Comparison of ENCODE assay signal across 2 cellular contexts in the genomic region with DNA sequence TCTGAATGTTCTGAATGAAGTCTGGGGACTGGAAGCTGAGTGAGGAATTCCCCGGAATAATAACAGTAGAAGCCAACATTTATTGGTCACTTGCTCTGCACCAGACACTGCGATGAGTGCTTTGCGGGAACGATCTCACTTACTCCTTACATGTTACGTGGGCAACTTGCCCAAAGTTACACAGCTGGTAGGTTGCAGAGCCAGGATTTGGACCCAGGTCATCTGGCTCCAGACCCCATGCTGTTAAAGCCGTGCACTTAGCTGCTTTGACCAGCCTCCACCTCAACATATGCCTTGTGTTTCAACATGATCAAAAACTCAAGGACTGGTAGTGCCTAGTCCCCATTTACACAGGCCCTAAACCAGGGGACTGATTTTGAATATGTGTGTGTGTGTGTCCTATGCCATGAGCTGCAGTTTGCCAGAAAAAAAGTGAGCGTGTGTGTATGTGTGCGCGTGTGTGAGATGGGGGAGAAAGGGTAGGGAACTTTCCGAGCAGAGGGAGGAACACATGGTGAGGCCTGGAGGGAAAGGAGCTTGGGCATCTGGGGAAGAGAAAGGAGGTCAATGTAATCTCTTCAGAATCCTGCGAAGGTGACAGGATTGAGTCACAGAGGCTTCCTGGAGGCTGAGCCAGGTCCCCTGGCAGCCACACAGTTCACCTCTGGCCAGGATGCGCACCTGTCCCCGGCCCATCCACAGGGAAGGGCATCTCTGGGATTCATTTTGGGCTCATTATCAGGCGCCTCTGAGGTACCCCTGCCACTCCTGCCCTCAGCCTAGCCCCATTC.
TF ChIP-seq lines count a peak whose summit lies in the region.

No MANE protein-coding gene starts in this region.

TF ChIP-seq in HEK293, 187 proteins besides CTCF, POLR2A, EP300 and RAD21 (continued from another document):
- TF ChIP-seq ZNF10 (tag by site-specific recombination; IDR thresholded peaks at IDR 0.05), result no peak
- TF ChIP-seq, protein P1, sequence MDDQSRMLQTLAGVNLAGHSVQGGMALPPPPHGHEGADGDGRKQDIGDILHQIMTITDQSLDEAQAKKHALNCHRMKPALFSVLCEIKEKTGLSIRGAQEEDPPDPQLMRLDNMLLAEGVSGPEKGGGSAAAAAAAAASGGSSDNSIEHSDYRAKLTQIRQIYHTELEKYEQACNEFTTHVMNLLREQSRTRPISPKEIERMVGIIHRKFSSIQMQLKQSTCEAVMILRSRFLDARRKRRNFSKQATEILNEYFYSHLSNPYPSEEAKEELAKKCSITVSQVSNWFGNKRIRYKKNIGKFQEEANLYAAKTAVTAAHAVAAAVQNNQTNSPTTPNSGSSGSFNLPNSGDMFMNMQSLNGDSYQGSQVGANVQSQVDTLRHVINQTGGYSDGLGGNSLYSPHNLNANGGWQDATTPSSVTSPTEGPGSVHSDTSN (CRISPR knock-in tag; IDR thresholded peaks at IDR 0.05), result no peak
- no peak for TF ChIP-seq ZSCAN30 (tag by site-specific recombination; IDR thresholded peaks at IDR 0.05)
- no peak for TF ChIP-seq ZNF548 (tag by site-specific recombination; IDR thresholded peaks at IDR 0.05)
- TF ChIP-seq, protein P2, sequence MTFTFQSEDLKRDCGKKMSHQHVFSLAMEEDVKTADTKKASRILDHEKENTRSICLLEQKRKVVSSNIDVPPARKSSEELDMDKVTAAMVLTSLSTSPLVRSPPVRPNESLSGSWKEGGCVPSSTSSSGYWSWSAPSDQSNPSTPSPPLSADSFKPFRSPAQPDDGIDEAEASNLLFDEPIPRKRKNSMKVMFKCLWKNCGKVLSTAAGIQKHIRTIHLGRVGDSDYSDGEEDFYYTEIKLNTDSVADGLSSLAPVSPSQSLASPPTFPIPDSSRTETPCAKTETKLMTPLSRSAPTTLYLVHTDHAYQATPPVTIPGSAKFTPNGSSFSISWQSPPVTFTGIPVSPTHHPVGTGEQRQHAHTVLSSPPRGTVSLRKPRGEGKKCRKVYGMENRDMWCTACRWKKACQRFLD (tag by site-specific recombination; IDR thresholded peaks at IDR 0.05), result no peak
- no peak for TF ChIP-seq ZNF202 (tag by site-specific recombination; IDR thresholded peaks at IDR 0.05; ENCODE audit: borderline replicate concordance)

TF ChIP-seq in K562, 482 proteins besides CTCF, POLR2A, EP300 and RAD21 (continued from another document):
- TF ChIP-seq, protein P3, sequence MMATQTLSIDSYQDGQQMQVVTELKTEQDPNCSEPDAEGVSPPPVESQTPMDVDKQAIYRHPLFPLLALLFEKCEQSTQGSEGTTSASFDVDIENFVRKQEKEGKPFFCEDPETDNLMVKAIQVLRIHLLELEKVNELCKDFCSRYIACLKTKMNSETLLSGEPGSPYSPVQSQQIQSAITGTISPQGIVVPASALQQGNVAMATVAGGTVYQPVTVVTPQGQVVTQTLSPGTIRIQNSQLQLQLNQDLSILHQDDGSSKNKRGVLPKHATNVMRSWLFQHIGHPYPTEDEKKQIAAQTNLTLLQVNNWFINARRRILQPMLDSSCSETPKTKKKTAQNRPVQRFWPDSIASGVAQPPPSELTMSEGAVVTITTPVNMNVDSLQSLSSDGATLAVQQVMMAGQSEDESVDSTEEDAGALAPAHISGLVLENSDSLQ (IDR thresholded peaks at IDR 0.05), result no peak
- TF ChIP-seq, protein P4, sequence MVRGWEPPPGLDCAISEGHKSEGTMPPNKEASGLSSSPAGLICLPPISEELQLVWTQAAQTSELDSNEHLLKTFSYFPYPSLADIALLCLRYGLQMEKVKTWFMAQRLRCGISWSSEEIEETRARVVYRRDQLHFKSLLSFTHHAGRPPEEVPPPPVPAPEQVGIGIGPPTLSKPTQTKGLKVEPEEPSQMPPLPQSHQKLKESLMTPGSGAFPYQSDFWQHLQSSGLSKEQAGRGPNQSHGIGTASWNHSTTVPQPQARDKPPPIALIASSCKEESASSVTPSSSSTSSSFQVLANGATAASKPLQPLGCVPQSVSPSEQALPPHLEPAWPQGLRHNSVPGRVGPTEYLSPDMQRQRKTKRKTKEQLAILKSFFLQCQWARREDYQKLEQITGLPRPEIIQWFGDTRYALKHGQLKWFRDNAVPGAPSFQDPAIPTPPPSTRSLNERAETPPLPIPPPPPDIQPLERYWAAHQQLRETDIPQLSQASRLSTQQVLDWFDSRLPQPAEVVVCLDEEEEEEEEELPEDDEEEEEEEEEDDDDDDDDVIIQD (CRISPR knock-in tag; IDR thresholded peaks at IDR 0.05), result no peak
- TF ChIP-seq CBFB (CRISPR knock-in tag; IDR thresholded peaks at IDR 0.05) (no peak), ASH1L (IDR thresholded peaks at IDR 0.05; ENCODE audit: borderline replicate concordance, low read depth, partially characterized antibody) (no peak), HOXB6 (CRISPR knock-in tag; IDR thresholded peaks at IDR 0.05; ENCODE audit: borderline replicate concordance) (no peak), SUPT5H (IDR thresholded peaks at IDR 0.05) (no peak), SMARCA4 (IDR thresholded peaks at IDR 0.05) (no peak)
